Comparison of ENCODE assay signal across 8 cellular contexts in the genomic region with DNA sequence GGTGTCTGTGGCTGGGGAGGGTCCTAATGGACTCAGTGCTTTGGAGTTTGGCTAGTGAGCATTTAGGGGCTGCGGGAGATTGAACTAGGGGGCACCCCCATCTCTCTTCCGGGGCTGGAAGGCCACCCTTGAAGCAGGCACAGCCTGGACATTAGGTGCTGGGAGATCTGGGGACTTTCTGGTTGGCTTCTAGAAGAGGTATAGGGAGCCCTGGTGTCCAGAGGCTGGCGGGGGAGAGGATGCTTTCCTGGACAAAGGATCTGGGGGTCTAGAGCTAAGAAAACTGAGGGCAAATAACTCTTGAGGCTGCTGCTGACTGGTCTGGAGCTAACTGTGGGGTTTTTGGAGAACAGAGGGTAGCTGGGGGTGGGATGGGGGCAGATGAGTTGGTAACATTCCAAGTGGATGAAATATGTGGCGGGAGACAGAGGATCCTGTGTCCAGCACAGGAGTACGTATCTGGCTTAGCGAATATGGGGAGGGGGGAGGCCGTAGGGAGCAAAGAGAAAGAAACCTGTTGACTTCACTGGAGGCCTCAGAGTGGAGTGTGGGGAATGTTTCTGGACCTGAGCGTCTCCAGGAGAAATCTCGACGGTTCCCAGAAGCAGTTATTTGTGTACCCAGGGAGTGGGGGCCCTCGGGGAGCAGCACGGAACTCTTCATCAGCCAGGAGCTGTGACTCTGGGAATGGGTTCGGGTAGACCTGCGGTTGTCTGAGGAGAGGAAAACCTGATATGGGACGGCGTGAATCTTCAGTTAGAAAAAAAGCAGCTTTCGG. TPM values are rescaled to one million over a fixed set of nuclear protein-coding genes. Genes with fewer than 3 reads are reported as not detected.
DNase-seq lines count a peak whose midpoint lies in the region; ATAC-seq and TF ChIP-seq lines count a peak whose summit lies in the region.

No MANE protein-coding gene starts in this region.

- no peak overlapping the region for H2BK15ac ChIP-seq in neuronal stem cell (ENCODE audit: low read length)

- H3K14ac ChIP-seq in neuronal stem cell (ENCODE audit: low read length): no peak overlapping the region

- H3K36me3 Mint-ChIP-seq in WTC11: peaks cover 26% of the 10 kb centered on the region

- peak overlapping the region; percentile 97 for H3K27ac Mint-ChIP-seq in WTC11

- no peaks in the 10 kb centered on the region for H3K9me3 Mint-ChIP-seq in WTC11

- ATAC-seq in WTC11 (no peak), HG02588 (IDR thresholded peaks at IDR 0.05; ENCODE audit: unreplicated experiment) (no peak)

- no peak overlapping the region for H4K8ac ChIP-seq in neuronal stem cell (ENCODE audit: low read depth, low read length)

- H3K36me3 ChIP-seq in esophagus (ENCODE audit: control insufficient read depth in 2 of 2, insufficient read depth in 2 of 2, low read length in 1 of 2) (peaks cover 11 to 12% of the 10 kb centered on the region in 2 donors), neuronal stem cell (replicated peaks in 1 of 2; ENCODE audit: control insufficient read depth in 2 of 2, insufficient read depth in 2 of 2, low read length in 2 of 2) (peaks cover 13 to 50% of the 10 kb centered on the region in 2 donors)

- DNase-seq in stimulated activated CD4-positive, alpha-beta T cell treated with anti-CD3 and anti-CD28 coated beads, Interleukin-2, amount 100 ng/mL, for 24 hours: peak; percentile 11 to 27
- no peak for DNase-seq in stimulated activated CD4-positive, alpha-beta T cell treated with anti-CD3 and anti-CD28 coated beads, Interleukin-4, amount 100 ng/mL, for 1 hour
- DNase-seq in WTC11 (ENCODE audit: low spot score) (no peak), neuronal stem cell (ENCODE audit: low spot score) (no peak), NCI-H1694 treated with DMSO at 0.1 percent for 48 hours (lab: John Stamatoyannopoulos, UW) (no peak), NCI-H1694 (lab: John Stamatoyannopoulos, UW) (no peak)

- POLR2A ChIA-PET in WTC11 (lab: Charles Lee): interaction anchor here (1.1 to 3.2 kb wide), 3 partner anchors 47 to 98 kb away, joined by 3 to 24 read pairs (median 6); partner anchors contain the start of genes AXL and B9D2

- peak overlapping the region; percentile 95 for H3K4me3 Mint-ChIP-seq in WTC11

- H2BK120ac ChIP-seq in neuronal stem cell (ENCODE audit: low read depth, low read length): no peak overlapping the region

- no peak for TF ChIP-seq CTCF in WTC11 (IDR thresholded peaks at IDR 0.05)

- no peak overlapping the region for H4K91ac ChIP-seq in neuronal stem cell (ENCODE audit: low read depth, low read length, poor library complexity)

- H2AFZ ChIP-seq in neuronal stem cell (ENCODE audit: low read length): peak overlapping the region; percentile 81

- H3K4me3 ChIP-seq in esophagus (ENCODE audit: low read depth in 1 of 2, low read length in 2 of 2) (peak overlapping the region; percentile 94 to 99), neuronal stem cell (ENCODE audit: low read length in 2 of 2) (peak overlapping the region; percentile 88 to 98)

- peaks cover 3% of the 10 kb centered on the region for H3K79me1 ChIP-seq in neuronal stem cell (ENCODE audit: low read depth, low read length)

- no peak overlapping the region for H3K4ac ChIP-seq in neuronal stem cell (ENCODE audit: low read length)

- no peak overlapping the region for H2BK12ac ChIP-seq in neuronal stem cell (ENCODE audit: low read length)

- H3K9ac ChIP-seq in neuronal stem cell (ENCODE audit: low read depth, low read length, poor library complexity): peak overlapping the region; percentile 98

- H3K27ac ChIP-seq in esophagus (ENCODE audit: low read depth in 2 of 2, low read length in 1 of 2) (peak overlapping the region; percentile 98), neuronal stem cell (replicated peaks; ENCODE audit: low read length) (peak overlapping the region; percentile 92)

- no peaks in the 10 kb centered on the region for H3K9me3 ChIP-seq in esophagus (ENCODE audit: control insufficient read depth in 2 of 2, insufficient read depth in 1 of 2, low read depth in 1 of 2, low read length in 1 of 2)
- H3K9me3 ChIP-seq in neuronal stem cell (replicated peaks in 1 of 2; ENCODE audit: control insufficient read depth in 2 of 2, insufficient read depth in 1 of 2, low read depth in 1 of 2, low read length in 2 of 2): no peaks in the 10 kb centered on the region

- peak overlapping the region; percentile 99 for H2AK5ac ChIP-seq in neuronal stem cell (ENCODE audit: low read depth, low read length)

- peak overlapping the region; percentile 99 for H2BK5ac ChIP-seq in neuronal stem cell (ENCODE audit: low read length)

- 7 to 9% methylated on average over 17 of the region's 17 CpGs for WGBS in esophagus, 2 donors
- WGBS in neuronal stem cell (ENCODE audit: extremely low coverage in 2 of 2, insufficient read length in 2 of 2, insufficient replicate concordance in 1 of 2), 2 donors: no CpG with 5 or more reads among the region's 17 CpGs

- H3K4me2 ChIP-seq in neuronal stem cell (ENCODE audit: insufficient read depth, low read length, poor library complexity, severe bottlenecking): peak overlapping the region; percentile 74

- CTCF ChIA-PET in WTC11 (lab: Charles Lee): interaction anchor here (1.0 to 5.7 kb wide), 2 partner anchors 43 to 62 kb away, joined by 5 to 95 read pairs; no protein-coding TSS in a partner anchor

- H3K23ac ChIP-seq in neuronal stem cell (ENCODE audit: low read depth, low read length, poor library complexity): no peak overlapping the region

- H3K27me3 ChIP-seq in esophagus (ENCODE audit: control insufficient read depth in 1 of 2, insufficient read depth in 2 of 2, low read length in 2 of 2): no peaks in the 10 kb centered on the region
- no peaks in the 10 kb centered on the region for H3K27me3 ChIP-seq in neuronal stem cell (ENCODE audit: control insufficient read depth in 3 of 3, insufficient read depth in 3 of 3, low read depth in 1 of 3, low read length in 3 of 3)

- H3K4me1 Mint-ChIP-seq in WTC11: peaks cover 27% of the 10 kb centered on the region

- H3K18ac ChIP-seq in neuronal stem cell (ENCODE audit: low read length): peak overlapping the region; percentile 100

- H3K4me1 ChIP-seq in esophagus (ENCODE audit: control insufficient read depth in 2 of 2, insufficient read depth in 2 of 2, low read length in 1 of 2) (peaks cover 5 to 7% of the 10 kb centered on the region in 2 donors), neuronal stem cell (ENCODE audit: control insufficient read depth in 2 of 2, insufficient read depth in 1 of 2, low read depth in 1 of 2, low read length in 2 of 2) (peaks cover 8 to 13% of the 10 kb centered on the region in 2 donors)

- H3K27me3 Mint-ChIP-seq in WTC11 (ENCODE audit: low read depth): no peaks in the 10 kb centered on the region; the same call in 1 of the 2 replicates

TF ChIP-seq in WTC11, 78 proteins besides CTCF, POLR2A, EP300 and RAD21 (continues in another document):
- TF ChIP-seq PRRX2 (CRISPR knock-in tag; IDR thresholded peaks at IDR 0.05): no peak
- TF ChIP-seq NFYB (CRISPR knock-in tag; conservative IDR thresholded peaks at IDR 0.05; ENCODE audit: low read depth): no peak
- no peak for TF ChIP-seq ZNF425 (CRISPR knock-in tag; conservative IDR thresholded peaks at IDR 0.05)
- TF ChIP-seq ZNF263 (CRISPR knock-in tag; IDR thresholded peaks at IDR 0.05; ENCODE audit: low read depth): no peak

RNA-seq across cellular contexts. Expression of gene HNRNPUL1, which starts 1.4 kb away (rescaled TPM):
- total RNA-seq in WTC11 (2021): 246 to 282 TPM (median 257 TPM) in 3 replicates
- 10 to 100 TPM; 64.9 to 73.4 TPM for polyA plus RNA-seq in esophagus
- polyA plus RNA-seq in neuronal stem cell (2013, experiment 1 of 2): 268 TPM
- polyA plus RNA-seq in neuronal stem cell (2013, experiment 2 of 2): 278 TPM

RNA-seq across cellular contexts. Expression of gene CCDC97, which starts 44.4 kb away (rescaled TPM):
- total RNA-seq in WTC11 (2021): 29.7 to 31.4 TPM (median 30.8 TPM) in 3 replicates
- polyA plus RNA-seq in esophagus: 10 to 100 TPM; 12.2 to 14.0 TPM
- polyA plus RNA-seq in neuronal stem cell (2013, experiment 1 of 2): 21.6 TPM
- 20.9 TPM for polyA plus RNA-seq in neuronal stem cell (2013, experiment 2 of 2)

RNA-seq across cellular contexts. Expression of gene AXL, which starts 46.5 kb away (rescaled TPM):
- 25.0 to 27.3 TPM (median 27.0 TPM) in 3 replicates for total RNA-seq in WTC11 (2021)
- polyA plus RNA-seq in esophagus: 1 to 10 TPM; 1.9 to 4.1 TPM
- 35.0 TPM for polyA plus RNA-seq in neuronal stem cell (2013, experiment 1 of 2)
- 35.2 TPM for polyA plus RNA-seq in neuronal stem cell (2013, experiment 2 of 2)

Comparison
In these comparisons a context has a peak if more than half of its experiments do, and no peak if none do; other contexts are left out.
1. DNase-seq: peak in stimulated activated CD4-positive, alpha-beta T cell treated with anti-CD3 and anti-CD28 coated beads, Interleukin-2, amount 100 ng/mL, for 24 hours (2 of 2); none in stimulated activated CD4-positive, alpha-beta T cell treated with anti-CD3 and anti-CD28 coated beads, Interleukin-4, amount 100 ng/mL, for 1 hour (single experiment), WTC11 (single experiment), neuronal stem cell (single experiment), NCI-H1694 treated with DMSO at 0.1 percent for 48 hours (single experiment) and NCI-H1694 (single experiment).